In genomic region chr11:120952503-120953229, GRCh38 we compare ENCODE assay signal across 8 cellular contexts.
DNase-seq lines count a peak whose midpoint lies in the region; ATAC-seq and TF ChIP-seq lines count a peak whose summit lies in the region.

No MANE protein-coding gene starts in this region.

- TF ChIP-seq CTCF in coronary artery (IDR thresholded peaks at IDR 0.05), result peak; percentile 63
- TF ChIP-seq CTCF in left lung (IDR thresholded peaks at IDR 0.05), result peak; percentile 49 to 61

- H3K27ac ChIP-seq in coronary artery (no peak overlapping the region), left lung (no peak overlapping the region)

- peaks cover 0 to 5% of the 10 kb centered on the region in 2 donors for H3K4me1 ChIP-seq in left lung

- no peaks in the 10 kb centered on the region for H3K9me3 Mint-ChIP-seq in activated CD4-positive, alpha-beta T cell treated with anti-CD3 and anti-CD28 coated beads for 36 hours (ENCODE audit: low read depth)

- H3K9me3 ChIP-seq in left lung, result no peaks in the 10 kb centered on the region

- no peaks in the 10 kb centered on the region for H3K36me3 ChIP-seq in left lung

- intact Hi-C loops in activated CD4-positive, alpha-beta T cell treated with anti-CD3 and anti-CD28 coated beads for 36 hours (cut with DNase I, micrococcal nuclease), result loop anchor here (1.0 to 2.0 kb wide), 4 partner anchors 267 to 618 kb away; partner anchors contain the start of gene GRIK4 (in 2 of the 2)
- intact Hi-C loops in left lung (cut with DNase I), result loop anchor here in 1 of 2 donors (5.0 kb wide), 1 partner anchor 440 kb away; the partner anchor contains the start of gene GRIK4

- H3K36me3 Mint-ChIP-seq in activated CD4-positive, alpha-beta T cell treated with anti-CD3 and anti-CD28 coated beads for 36 hours (ENCODE audit: low read depth), result no peaks in the 10 kb centered on the region

- H3K27me3 ChIP-seq in left lung, result peaks cover 0 to 11% of the 10 kb centered on the region in 2 donors

- H3K4me3 ChIP-seq in coronary artery, result peak overlapping the region; percentile 50
- H3K4me3 ChIP-seq in left lung, result no peak overlapping the region

- peak; percentile 84 for ATAC-seq in activated CD4-positive, alpha-beta T cell treated with anti-CD3 and anti-CD28 coated beads for 36 hours
- ATAC-seq in left lung (peak; percentile 99), HG03135 (IDR thresholded peaks at IDR 0.05; ENCODE audit: unreplicated experiment) (no peak)

- H3K4me3 Mint-ChIP-seq in activated CD4-positive, alpha-beta T cell treated with anti-CD3 and anti-CD28 coated beads for 36 hours, result peak overlapping the region; percentile 11

- peak; percentile 81 for DNase-seq in COR-L47 (lab: John Stamatoyannopoulos, UW)
- DNase-seq in HEK293T (ENCODE audit: extremely low spot score), result peak; percentile 88
- peak; percentile 43 for DNase-seq in NCI-H345 treated with DMSO at 0.1 percent for 48 hours (lab: John Stamatoyannopoulos, UW; ENCODE audit: unreplicated experiment)
- peak; percentile 83 for DNase-seq in activated CD4-positive, alpha-beta T cell treated with anti-CD3 and anti-CD28 coated beads for 36 hours
- DNase-seq in coronary artery (ENCODE audit: low spot score), result no peak
- peak; percentile 60 to 76 for DNase-seq in left lung
- DNase-seq in stimulated activated CD4-positive, alpha-beta T cell treated with anti-CD3 and anti-CD28 coated beads, Interleukin-2, amount 100 ng/mL, for 48 hours, result peak; percentile 64 to 69

- peaks cover 13% of the 10 kb centered on the region for H3K27me3 Mint-ChIP-seq in activated CD4-positive, alpha-beta T cell treated with anti-CD3 and anti-CD28 coated beads for 36 hours

- POLR2A ChIA-PET in HEK293T (lab: Yijun Ruan, JAX), result no interaction called here
- POLR2A ChIA-PET in activated CD4-positive, alpha-beta T cell treated with anti-CD3 and anti-CD28 coated beads for 36 hours (lab: Charles Lee), result no interaction called here

- CTCF ChIA-PET in HEK293T (lab: Yijun Ruan, JAX), result interaction anchor here (0.5 to 2.2 kb wide), 6 partner anchors 11 to 243 kb away, joined by 3 to 8 read pairs (median 3); no protein-coding TSS in a partner anchor
- CTCF ChIA-PET in activated CD4-positive, alpha-beta T cell treated with anti-CD3 and anti-CD28 coated beads for 36 hours (lab: Charles Lee), result interaction anchor here (0.6 to 1.5 kb wide), 4 partner anchors 13 to 451 kb away, joined by 3 to 5 read pairs (median 3); no protein-coding TSS in a partner anchor

- peak overlapping the region; percentile 29 for H3K27ac Mint-ChIP-seq in activated CD4-positive, alpha-beta T cell treated with anti-CD3 and anti-CD28 coated beads for 36 hours

- peaks cover 16% of the 10 kb centered on the region for H3K4me1 Mint-ChIP-seq in activated CD4-positive, alpha-beta T cell treated with anti-CD3 and anti-CD28 coated beads for 36 hours

TF ChIP-seq in HEK293T, 16 proteins besides CTCF, POLR2A, EP300 and RAD21:
- TF ChIP-seq ZNF384 (IDR thresholded peaks at IDR 0.05), result no peak
- TF ChIP-seq ARNT (IDR thresholded peaks at IDR 0.05), result no peak
- no peak for TF ChIP-seq L3MBTL2 (conservative IDR thresholded peaks at IDR 0.05)
- no peak for TF ChIP-seq LEF1 (IDR thresholded peaks at IDR 0.05; ENCODE audit: borderline replicate concordance)
- no peak for TF ChIP-seq TARDBP (IDR thresholded peaks at IDR 0.05)
